Comparison of ENCODE assay signal across 8 cellular contexts in genomic region chr21:39583586-39583985, GRCh38. TPM values are rescaled to one million over a fixed set of nuclear protein-coding genes. Genes with fewer than 3 reads are reported as not detected.
"Had no signal": no experiment of that assay in that cellular context is flagged by ENCODE, and none has a peak within 500 bp of the region (broad histone marks: within the 10 kb centered on the region; RNA-seq: fewer than 3 reads in every experiment).

No MANE protein-coding gene starts in this region.

RNA-seq across cellular contexts. Expression of gene B3GALT5, which starts 29.2 kb away (rescaled TPM):
- total RNA-seq: activated naive CD4-positive, alpha-beta T cell treated with anti-CD3 and anti-CD28 coated beads for 36 hours; activated naive CD8-positive, alpha-beta T cell treated with anti-CD3 and anti-CD28 coated beads for 36 hours; activated naive CD8-positive, alpha-beta T cell treated with anti-CD3 and anti-CD28 coated beads, Interleukin-2, amount 10 ng/mL, durations not matched to agents 7 days and 5 days; activated T-cell treated with anti-CD3 and anti-CD28 coated beads, Interleukin-2, amount 50 U/mL, for 72 hours; activated T-helper 1 cell treated with anti-CD3 and anti-CD28 coated beads, Interleukin-12 subunit alpha, Interleukin-12 subunit beta, Interleukin-2, Interleukin-4 antibody, amounts not matched to agents 30 ng/mL and 10 ng/mL and 1 ng/mL, durations not matched to agents 14 hours and 24 hours and 36 hours; activated T-helper 2 cell treated with anti-CD3 and anti-CD28 coated beads, Interferon-gamma antibody, Interleukin-2, Interleukin-4, amounts not matched to agents 10 μg/mL and 5 μg/mL and 100 μg/mL, durations not matched to agents 14 hours and 24 hours and 36 hours; ascending aorta; chondrocyte had no signal
